Comparison of ENCODE assay signal across 8 cellular contexts in genomic region chr9:39464122-39464777, GRCh38.
DNase-seq lines count a peak whose midpoint lies in the region; ATAC-seq and TF ChIP-seq lines count a peak whose summit lies in the region.
"Not testable (repeated sequence)": the region's sequence is repeated elsewhere in the genome, so short reads cannot be mapped to it uniquely, and the experiment has no call there.

No MANE protein-coding gene starts in this region.

- in situ Hi-C loops in Caki2 (cut with HindIII; ENCODE audit: low pct_unique_long_range_greater_than_20kb, low sequenced_read_pairs): not testable (repeated sequence)

- DNase-seq in Caki2 (ENCODE audit: low read depth) (peak; percentile 78), KG1 (lab: John Stamatoyannopoulos, UW) (peak; percentile 45), OCI-M1 (lab: John Stamatoyannopoulos, UW) (peak; percentile 82), activated T-cell treated with anti-CD3 and anti-CD28 coated beads for 4 hours (peak; percentile 44), epithelial cell of esophagus (ENCODE audit: low read depth) (peak; percentile 85), middle frontal gyrus (ENCODE audit: extremely low spot score, low spot score) (peak; percentile 62)
- DNase-seq in stimulated activated CD8-positive, alpha-beta memory T cell treated with anti-CD3 and anti-CD28 coated beads, Interleukin-12 subunit alpha, Interleukin-12 subunit beta, amount 100 ng/mL, for 4 hours (ENCODE audit: low read depth): peak; percentile 42

- H3K4me3 ChIP-seq in epithelial cell of esophagus (ENCODE audit: low read length): peak overlapping the region; percentile 45

- not testable (repeated sequence) for TF ChIP-seq CTCF in epithelial cell of esophagus (IDR thresholded peaks at IDR 0.05; ENCODE audit: insufficient read depth, low read depth, low read length, missing control alignments)

- peak; percentile 97 for ATAC-seq in GM21786 (IDR thresholded peaks at IDR 0.05; ENCODE audit: unreplicated experiment)

Comparison
In these comparisons a context has a peak if more than half of its experiments do, and no peak if none do; other contexts are left out.
1. Peak in every context shown above with its lines: DNase-seq, ATAC-seq and H3K4me3 ChIP-seq.